1 cellular context compared by ENCODE assay signal in genomic region chr3:119292666-119293065, GRCh38.
TF ChIP-seq lines count a peak whose summit lies in the region.

No MANE protein-coding gene starts in this region.

TF ChIP-seq in GM12878, 131 proteins besides CTCF, POLR2A, EP300 and RAD21:
- TF ChIP-seq SPI1 (IDR thresholded peaks at IDR 0.05; ENCODE audit: borderline replicate concordance, insufficient read depth, low read depth, low read length): no peak
- peak; percentile 51 for TF ChIP-seq RUNX3 (IDR thresholded peaks at IDR 0.05; ENCODE audit: low read length)
